Comparison of ENCODE assay signal across 1 cellular context in genomic region chr6:131825946-131826345, GRCh38.
TF ChIP-seq lines count a peak whose summit lies in the region.

No MANE protein-coding gene starts in this region.

TF ChIP-seq in H1, 55 proteins besides CTCF, POLR2A, EP300 and RAD21:
- TF ChIP-seq HDAC2 (IDR thresholded peaks at IDR 0.05; ENCODE audit: borderline replicate concordance in 1 of 2, low read depth in 2 of 2, low read length in 2 of 2), result no peak
- TF ChIP-seq JUND (IDR thresholded peaks at IDR 0.05; ENCODE audit: low read length), result no peak
- TF ChIP-seq EGR1 (IDR thresholded peaks at IDR 0.05; ENCODE audit: borderline replicate concordance, low read depth, low read length), result no peak
- TF ChIP-seq FOSL1 (IDR thresholded peaks at IDR 0.05; ENCODE audit: insufficient read depth, low read depth, low read length), result no peak
- no peak for TF ChIP-seq ZNF274 (IDR thresholded peaks at IDR 0.05; ENCODE audit: borderline replicate concordance, extremely low read depth, low read length)
- TF ChIP-seq PHF8 (conservative IDR thresholded peaks at IDR 0.05; ENCODE audit: low read depth, low read length), result no peak
- TF ChIP-seq NRF1 (IDR thresholded peaks at IDR 0.05; ENCODE audit: low read depth, low read length), result no peak
- TF ChIP-seq HDAC6 (IDR thresholded peaks at IDR 0.05; ENCODE audit: low read depth, low read length), result no peak
- no peak for TF ChIP-seq SP4 (IDR thresholded peaks at IDR 0.05; ENCODE audit: low read length)
- TF ChIP-seq KDM4A (IDR thresholded peaks at IDR 0.05; ENCODE audit: low read depth, low read length, severe bottlenecking), result no peak
- no peak for TF ChIP-seq BACH1 (IDR thresholded peaks at IDR 0.05; ENCODE audit: low read length)
